Comparison of ENCODE assay signal across 1 cellular context in genomic region chr6:158817298-158818007, GRCh38.
TF ChIP-seq lines count a peak whose summit lies in the region.

No MANE protein-coding gene starts in this region.

TF ChIP-seq in GM23338, 12 proteins besides CTCF, POLR2A, EP300 and RAD21 (continued from another document):
- TF ChIP-seq, protein P1, sequence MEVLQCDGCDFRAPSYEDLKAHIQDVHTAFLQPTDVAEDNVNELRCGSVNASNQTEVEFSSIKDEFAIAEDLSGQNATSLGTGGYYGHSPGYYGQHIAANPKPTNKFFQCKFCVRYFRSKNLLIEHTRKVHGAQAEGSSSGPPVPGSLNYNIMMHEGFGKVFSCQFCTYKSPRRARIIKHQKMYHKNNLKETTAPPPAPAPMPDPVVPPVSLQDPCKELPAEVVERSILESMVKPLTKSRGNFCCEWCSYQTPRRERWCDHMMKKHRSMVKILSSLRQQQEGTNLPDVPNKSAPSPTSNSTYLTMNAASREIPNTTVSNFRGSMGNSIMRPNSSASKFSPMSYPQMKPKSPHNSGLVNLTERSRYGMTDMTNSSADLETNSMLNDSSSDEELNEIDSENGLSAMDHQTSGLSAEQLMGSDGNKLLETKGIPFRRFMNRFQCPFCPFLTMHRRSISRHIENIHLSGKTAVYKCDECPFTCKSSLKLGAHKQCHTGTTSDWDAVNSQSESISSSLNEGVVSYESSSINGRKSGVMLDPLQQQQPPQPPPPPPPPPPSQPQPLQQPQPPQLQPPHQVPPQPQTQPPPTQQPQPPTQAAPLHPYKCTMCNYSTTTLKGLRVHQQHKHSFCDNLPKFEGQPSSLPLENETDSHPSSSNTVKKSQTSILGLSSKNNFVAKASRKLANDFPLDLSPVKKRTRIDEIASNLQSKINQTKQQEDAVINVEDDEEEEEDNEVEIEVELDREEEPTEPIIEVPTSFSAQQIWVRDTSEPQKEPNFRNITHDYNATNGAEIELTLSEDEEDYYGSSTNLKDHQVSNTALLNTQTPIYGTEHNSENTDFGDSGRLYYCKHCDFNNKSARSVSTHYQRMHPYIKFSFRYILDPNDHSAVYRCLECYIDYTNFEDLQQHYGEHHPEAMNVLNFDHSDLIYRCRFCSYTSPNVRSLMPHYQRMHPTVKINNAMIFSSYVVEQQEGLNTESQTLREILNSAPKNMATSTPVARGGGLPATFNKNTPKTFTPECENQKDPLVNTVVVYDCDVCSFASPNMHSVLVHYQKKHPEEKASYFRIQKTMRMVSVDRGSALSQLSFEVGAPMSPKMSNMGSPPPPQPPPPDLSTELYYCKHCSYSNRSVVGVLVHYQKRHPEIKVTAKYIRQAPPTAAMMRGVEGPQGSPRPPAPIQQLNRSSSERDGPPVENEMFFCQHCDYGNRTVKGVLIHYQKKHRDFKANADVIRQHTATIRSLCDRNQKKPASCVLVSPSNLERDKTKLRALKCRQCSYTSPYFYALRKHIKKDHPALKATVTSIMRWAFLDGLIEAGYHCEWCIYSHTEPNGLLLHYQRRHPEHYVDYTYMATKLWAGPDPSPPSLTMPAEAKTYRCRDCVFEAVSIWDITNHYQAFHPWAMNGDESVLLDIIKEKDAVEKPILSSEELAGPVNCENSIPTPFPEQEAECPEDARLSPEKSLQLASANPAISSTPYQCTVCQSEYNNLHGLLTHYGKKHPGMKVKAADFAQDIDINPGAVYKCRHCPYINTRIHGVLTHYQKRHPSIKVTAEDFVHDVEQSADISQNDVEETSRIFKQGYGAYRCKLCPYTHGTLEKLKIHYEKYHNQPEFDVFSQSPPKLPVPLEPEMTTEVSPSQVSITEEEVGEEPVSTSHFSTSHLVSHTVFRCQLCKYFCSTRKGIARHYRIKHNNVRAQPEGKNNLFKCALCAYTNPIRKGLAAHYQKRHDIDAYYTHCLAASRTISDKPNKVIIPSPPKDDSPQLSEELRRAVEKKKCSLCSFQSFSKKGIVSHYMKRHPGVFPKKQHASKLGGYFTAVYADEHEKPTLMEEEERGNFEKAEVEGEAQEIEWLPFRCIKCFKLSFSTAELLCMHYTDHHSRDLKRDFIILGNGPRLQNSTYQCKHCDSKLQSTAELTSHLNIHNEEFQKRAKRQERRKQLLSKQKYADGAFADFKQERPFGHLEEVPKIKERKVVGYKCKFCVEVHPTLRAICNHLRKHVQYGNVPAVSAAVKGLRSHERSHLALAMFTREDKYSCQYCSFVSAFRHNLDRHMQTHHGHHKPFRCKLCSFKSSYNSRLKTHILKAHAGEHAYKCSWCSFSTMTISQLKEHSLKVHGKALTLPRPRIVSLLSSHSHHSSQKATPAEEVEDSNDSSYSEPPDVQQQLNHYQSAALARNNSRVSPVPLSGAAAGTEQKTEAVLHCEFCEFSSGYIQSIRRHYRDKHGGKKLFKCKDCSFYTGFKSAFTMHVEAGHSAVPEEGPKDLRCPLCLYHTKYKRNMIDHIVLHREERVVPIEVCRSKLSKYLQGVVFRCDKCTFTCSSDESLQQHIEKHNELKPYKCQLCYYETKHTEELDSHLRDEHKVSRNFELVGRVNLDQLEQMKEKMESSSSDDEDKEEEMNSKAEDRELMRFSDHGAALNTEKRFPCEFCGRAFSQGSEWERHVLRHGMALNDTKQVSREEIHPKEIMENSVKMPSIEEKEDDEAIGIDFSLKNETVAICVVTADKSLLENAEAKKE (CRISPR knock-in tag; IDR thresholded peaks at IDR 0.05) = no peak
- TF ChIP-seq ZNF331 (CRISPR knock-in tag; IDR thresholded peaks at IDR 0.05; ENCODE audit: low read depth) (no peak), CREB1 (CRISPR knock-in tag; IDR thresholded peaks at IDR 0.05; ENCODE audit: low read depth) (no peak), ZNF114 (CRISPR knock-in tag; IDR thresholded peaks at IDR 0.05) (no peak), NANOG (IDR thresholded peaks at IDR 0.05; ENCODE audit: borderline replicate concordance) (no peak), POLR2AphosphoS5 (IDR thresholded peaks at IDR 0.05; ENCODE audit: low read depth) (no peak), STAT1 (IDR thresholded peaks at IDR 0.05; ENCODE audit: unreplicated experiment) (no peak), JUNB (IDR thresholded peaks at IDR 0.05; ENCODE audit: unreplicated experiment) (no peak)
- TF ChIP-seq, protein P2, sequence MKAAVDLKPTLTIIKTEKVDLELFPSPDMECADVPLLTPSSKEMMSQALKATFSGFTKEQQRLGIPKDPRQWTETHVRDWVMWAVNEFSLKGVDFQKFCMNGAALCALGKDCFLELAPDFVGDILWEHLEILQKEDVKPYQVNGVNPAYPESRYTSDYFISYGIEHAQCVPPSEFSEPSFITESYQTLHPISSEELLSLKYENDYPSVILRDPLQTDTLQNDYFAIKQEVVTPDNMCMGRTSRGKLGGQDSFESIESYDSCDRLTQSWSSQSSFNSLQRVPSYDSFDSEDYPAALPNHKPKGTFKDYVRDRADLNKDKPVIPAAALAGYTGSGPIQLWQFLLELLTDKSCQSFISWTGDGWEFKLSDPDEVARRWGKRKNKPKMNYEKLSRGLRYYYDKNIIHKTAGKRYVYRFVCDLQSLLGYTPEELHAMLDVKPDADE (IDR thresholded peaks at IDR 0.05) = no peak
